18 cellular contexts compared by ENCODE assay signal in genomic region chr18:78293516-78293915, GRCh38.
A peak's percentile ranks its signal among the peaks of the same experiment; 100 is the strongest.
DNase-seq lines count a peak whose midpoint lies in the region; ATAC-seq, FAIRE-seq and TF ChIP-seq lines count a peak whose summit lies in the region.
"Had no signal": no experiment of that assay in that cellular context is flagged by ENCODE, and none has a peak within 500 bp of the region (broad histone marks: within the 10 kb centered on the region; RNA-seq: fewer than 3 reads in every experiment).

No MANE protein-coding gene starts in this region.

- no peak for DNase-seq in coronary artery (ENCODE audit: low spot score)
- DNase-seq in smooth muscle cell (lab: John Stamatoyannopoulos, UW; ENCODE audit: unreplicated experiment): no peak
- DNase-seq in DMS 273 (lab: John Stamatoyannopoulos, UW; ENCODE audit: unreplicated experiment): no peak
- DNase-seq in GM12891 (ENCODE audit: insufficient read length, low spot score): no peak
- DNase-seq: activated CD4-positive, alpha-beta T cell treated with anti-CD3 and anti-CD28 coated beads, Interleukin-2, amount 10 ng/mL, durations not matched to agents 7 days and 5 days; activated naive CD8-positive, alpha-beta T cell treated with anti-CD3 and anti-CD28 coated beads for 36 hours; activated T-cell treated with anti-CD3 and anti-CD28 coated beads, Interleukin-2, amount 50 U/mL, for 24 hours; Calu3; effector memory CD4-positive, alpha-beta T cell; foreskin fibroblast; stimulated activated CD8-positive, alpha-beta memory T cell treated with anti-CD3 and anti-CD28 coated beads, Interleukin-4, amount 100 ng/mL, for 48 hours had no signal

- H3K27me3 ChIP-seq in HUES6 (ENCODE audit: control insufficient read depth, insufficient read depth, low read length) (no peaks in the 10 kb centered on the region), iPS-20b (ENCODE audit: insufficient read depth, low read length) (no peaks in the 10 kb centered on the region), smooth muscle cell (ENCODE audit: low read depth) (no peaks in the 10 kb centered on the region)
- H3K27me3 ChIP-seq: SJSA1 had no signal

- H3K4me2 ChIP-seq in smooth muscle cell: peak overlapping the region; percentile 80

- no peaks in the 10 kb centered on the region for H3F3A ChIP-seq in smooth muscle cell (ENCODE audit: low read depth)

- TF ChIP-seq POLR2A in GM12891 (IDR thresholded peaks at IDR 0.05; ENCODE audit: low read depth, low read length): no peak

- no peak for ATAC-seq in HG02798 (IDR thresholded peaks at IDR 0.05; ENCODE audit: poor library complexity, unreplicated experiment)
- no peak for ATAC-seq in HG02642 (IDR thresholded peaks at IDR 0.05; ENCODE audit: poor library complexity, unreplicated experiment)
- ATAC-seq: HepG2 had no signal

- no peaks in the 10 kb centered on the region for H3K79me2 ChIP-seq in smooth muscle cell (ENCODE audit: low read depth)

- H3K4me3 ChIP-seq in HUES6 (ENCODE audit: low read depth, low read length): peak overlapping the region; percentile 33; the same call in 1 of the 2 replicates
- peak overlapping the region; percentile 59 for H3K4me3 ChIP-seq in coronary artery
- peak overlapping the region; percentile 38; the same call in 1 of the 2 replicates for H3K4me3 ChIP-seq in iPS-20b (ENCODE audit: low read length)
- H3K4me3 ChIP-seq in smooth muscle cell: peak overlapping the region; percentile 28
- H3K4me3 ChIP-seq: SJSA1 had no signal

- H2AFZ ChIP-seq in smooth muscle cell (ENCODE audit: low read depth): no peak overlapping the region

- H3K9ac ChIP-seq in HUES6 (ENCODE audit: low read length) (no peak overlapping the region), iPS-20b (ENCODE audit: low read depth, low read length) (no peak overlapping the region; the same call in 1 of the 2 replicates), smooth muscle cell (ENCODE audit: low read depth) (no peak overlapping the region)

- H3K36me3 ChIP-seq in HUES6 (ENCODE audit: control insufficient read depth, insufficient read depth, low read length) (no peaks in the 10 kb centered on the region), iPS-20b (ENCODE audit: insufficient read depth, low read depth, low read length) (no peaks in the 10 kb centered on the region), smooth muscle cell (ENCODE audit: low read depth) (no peaks in the 10 kb centered on the region)
- H3K36me3 ChIP-seq: SJSA1 had no signal

- WGBS in smooth muscle cell (ENCODE audit: low lambda C conversion rate): 30% methylated on average over 15 of the region's 15 CpGs

- no peak overlapping the region for H3K27ac ChIP-seq in HUES6 (ENCODE audit: low read depth, low read length)
- peak overlapping the region in 1 of 2 donors; percentile 17 for H3K27ac ChIP-seq in coronary artery
- H3K27ac ChIP-seq in iPS-20b (ENCODE audit: low read length): no peak overlapping the region
- H3K27ac ChIP-seq in smooth muscle cell (ENCODE audit: low read depth): no peak overlapping the region
- H3K27ac ChIP-seq: SJSA1 had no signal

- H3K9me3 ChIP-seq in HUES6 (ENCODE audit: control insufficient read depth, insufficient read depth, low read depth, low read length) (no peaks in the 10 kb centered on the region), iPS-20b (ENCODE audit: insufficient read depth, low read depth, low read length) (no peaks in the 10 kb centered on the region), smooth muscle cell (replicated peaks; ENCODE audit: low read depth) (no peaks in the 10 kb centered on the region)

- H4K20me1 ChIP-seq in smooth muscle cell (ENCODE audit: low read depth): no peaks in the 10 kb centered on the region

- TF ChIP-seq CTCF in coronary artery (IDR thresholded peaks at IDR 0.05) (no peak), smooth muscle cell (IDR thresholded peaks at IDR 0.05; ENCODE audit: borderline replicate concordance, insufficient read depth, poor library complexity, severe bottlenecking) (no peak)

- no peak for FAIRE-seq in GM12891 (lab: Jason Lieb, UNC)
- FAIRE-seq: GM18507, HepG2 had no signal

- H3K4me1 ChIP-seq in HUES6 (ENCODE audit: control insufficient read depth, insufficient read depth, low read length) (peaks cover 16% of the 10 kb centered on the region), iPS-20b (ENCODE audit: insufficient read depth, low read length) (peaks cover 6% of the 10 kb centered on the region; the same call in 1 of the 2 replicates), smooth muscle cell (ENCODE audit: low read depth) (peaks cover 6% of the 10 kb centered on the region)
- H3K4me1 ChIP-seq: SJSA1 had no signal

TF ChIP-seq in GM12891, 5 proteins besides CTCF, POLR2A, EP300 and RAD21:
- no peak for TF ChIP-seq SPI1 (IDR thresholded peaks at IDR 0.05; ENCODE audit: low read depth, low read length)
- no peak for TF ChIP-seq PAX5 (IDR thresholded peaks at IDR 0.05; ENCODE audit: insufficient read depth, low read length, severe bottlenecking)
- TF ChIP-seq POU2F2 (IDR thresholded peaks at IDR 0.05; ENCODE audit: low read depth, low read length): no peak
- no peak for TF ChIP-seq POLR2AphosphoS5 (IDR thresholded peaks at IDR 0.05; ENCODE audit: low read depth, low read length)
- no peak for TF ChIP-seq TAF1 (IDR thresholded peaks at IDR 0.05; ENCODE audit: low read depth, low read length)
